ENCODE assay signal across 8 cellular contexts in genomic region chr1:32351859-32352745, GRCh38. TPM values are rescaled to one million over a fixed set of nuclear protein-coding genes. Genes with fewer than 3 reads are reported as not detected.
DNase-seq lines count a peak whose midpoint lies in the region; ATAC-seq and TF ChIP-seq lines count a peak whose summit lies in the region.

No MANE protein-coding gene starts in this region.

- TSS peak; percentile 51 for BruUV-seq in PC-9 (replicated peaks; lab: Mats Ljungman, UMichigan)

- peak overlapping the region; percentile 93 for H3K56ac ChIP-seq in mesendoderm (ENCODE audit: low read length)

- peak overlapping the region; percentile 93 for H3K4me2 ChIP-seq in PC-9
- peak overlapping the region; percentile 75 for H3K4me2 ChIP-seq in mesendoderm (ENCODE audit: low read length)

- no peaks in the 10 kb centered on the region for H3K79me2 ChIP-seq in PC-9 (ENCODE audit: low read depth)
- H3K79me2 ChIP-seq in mesendoderm (ENCODE audit: control insufficient read depth, insufficient read depth, low read length), result no peaks in the 10 kb centered on the region

- H3K79me1 ChIP-seq in mesendoderm (ENCODE audit: low read length), result no peaks in the 10 kb centered on the region

- CTCF ChIA-PET in PC-9 (lab: Charles Lee), result interaction anchor here (1.0 kb wide), 2 partner anchors 10 to 136 kb away, joined by 3 read pairs; no protein-coding TSS in a partner anchor

- H2AK5ac ChIP-seq in mesendoderm (ENCODE audit: low read length), result no peak overlapping the region

- H3K27me3 Mint-ChIP-seq in type B pancreatic cell, result no peaks in the 10 kb centered on the region

- ATAC-seq in GM18907 (IDR thresholded peaks at IDR 0.05; ENCODE audit: unreplicated experiment) (peak; percentile 9), GM21447 (IDR thresholded peaks at IDR 0.05; ENCODE audit: unreplicated experiment) (no peak)

- 0 out of 2 replicates have a peak overlapping the region, but pooled peaks have one; percentile 27 for H3K27ac ChIP-seq in PC-9
- peak overlapping the region; percentile 70 for H3K27ac ChIP-seq in effector memory CD4-positive, alpha-beta T cell (ENCODE audit: insufficient read depth, low read length, poor library complexity, severe bottlenecking)
- H3K27ac ChIP-seq in mesendoderm (ENCODE audit: low read depth, low read length), result peak overlapping the region; percentile 55

- H4K5ac ChIP-seq in mesendoderm (ENCODE audit: low read length), result no peak overlapping the region

- peak overlapping the region; percentile 63 for H3K4ac ChIP-seq in mesendoderm (ENCODE audit: low read depth, low read length)

- H3K4me1 ChIP-seq in PC-9 (replicated peaks; ENCODE audit: insufficient read depth) (peaks cover 14% of the 10 kb centered on the region; the same call in 1 of the 2 replicates), mesendoderm (ENCODE audit: control insufficient read depth, low read depth, low read length) (no peaks in the 10 kb centered on the region)
- peaks cover 32% of the 10 kb centered on the region for H3K4me1 ChIP-seq in effector memory CD4-positive, alpha-beta T cell (ENCODE audit: control insufficient read depth, insufficient read depth, low read length, poor library complexity, severe bottlenecking)

- peak overlapping the region; percentile 90 for H3K9ac ChIP-seq in mesendoderm (ENCODE audit: low read length)

- H2BK15ac ChIP-seq in mesendoderm (replicated peaks; ENCODE audit: low read depth), result no peak overlapping the region

- peak overlapping the region; percentile 51 for H3K27ac Mint-ChIP-seq in type B pancreatic cell

- H3K27me3 ChIP-seq in PC-9 (ENCODE audit: insufficient read depth, low read depth) (no peaks in the 10 kb centered on the region), mesendoderm (ENCODE audit: insufficient read depth, low read length, poor library complexity) (no peaks in the 10 kb centered on the region)
- H3K27me3 ChIP-seq in effector memory CD4-positive, alpha-beta T cell (replicated peaks; ENCODE audit: control insufficient read depth, insufficient read depth, low read length, poor library complexity, severe bottlenecking), result no peaks in the 10 kb centered on the region

- POLR2A ChIA-PET in PC-9 (lab: Charles Lee; ENCODE audit: unreplicated experiment), result interaction anchor here (0.6 to 1.4 kb wide), 3 partner anchors 16 to 651 kb away, joined by 3 to 9 read pairs (median 3); partner anchors contain the start of gene MARCKSL1

- H3K9me3 ChIP-seq in PC-9 (ENCODE audit: insufficient read depth, low read depth), result no peaks in the 10 kb centered on the region
- no peaks in the 10 kb centered on the region for H3K9me3 ChIP-seq in effector memory CD4-positive, alpha-beta T cell (ENCODE audit: control insufficient read depth, low read length)

- WGBS in mesendoderm (ENCODE audit: extremely low coverage, insufficient coverage, low lambda C conversion rate), result no CpG with 5 or more reads among the region's 30 CpGs

- intact Hi-C loops in PC-9 (cut with micrococcal nuclease; ENCODE audit: unreplicated experiment), result loop anchor here (2.0 to 5.0 kb wide), 2 partner anchors 15 to 340 kb away; partner anchors contain the start of genes KHDRBS1 and MARCKSL1

- peak overlapping the region; percentile 85 for H3K18ac ChIP-seq in mesendoderm (ENCODE audit: low read length)

- peaks cover 10% of the 10 kb centered on the region; the same call in 1 of the 2 replicates for H3F3A ChIP-seq in PC-9 (ENCODE audit: insufficient read depth, low read depth)

- no peak overlapping the region for H2BK120ac ChIP-seq in mesendoderm (ENCODE audit: low read depth, low read length)

- H4K8ac ChIP-seq in mesendoderm (ENCODE audit: low read depth, low read length), result no peak overlapping the region

- peak overlapping the region; percentile 81 for H3K4me3 Mint-ChIP-seq in type B pancreatic cell

- no peaks in the 10 kb centered on the region for H4K20me1 ChIP-seq in PC-9 (ENCODE audit: insufficient read depth)

- no peaks in the 10 kb centered on the region for H3K9me2 ChIP-seq in PC-9 (ENCODE audit: insufficient read depth)

- TF ChIP-seq CTCF in AG10803 (conservative IDR thresholded peaks at IDR 0.05; ENCODE audit: low read length) (0 out of 2 replicates have a peak, but pooled peaks have one; percentile 3), PC-9 (conservative IDR thresholded peaks at IDR 0.05) (no peak), type B pancreatic cell (conservative IDR thresholded peaks at IDR 0.05) (no peak)

- H2BK5ac ChIP-seq in mesendoderm (ENCODE audit: low read length), result no peak overlapping the region

- peak overlapping the region; percentile 96 for H2AFZ ChIP-seq in PC-9

- peak overlapping the region; percentile 97 for H3K23ac ChIP-seq in mesendoderm (ENCODE audit: low read length)

- H3K4me1 Mint-ChIP-seq in type B pancreatic cell (ENCODE audit: unreplicated experiment), result peaks cover 9% of the 10 kb centered on the region

- H3K36me3 ChIP-seq in PC-9 (ENCODE audit: low read depth) (no peaks in the 10 kb centered on the region), mesendoderm (ENCODE audit: control insufficient read depth, insufficient read depth, low read length) (no peaks in the 10 kb centered on the region)
- no peaks in the 10 kb centered on the region for H3K36me3 ChIP-seq in effector memory CD4-positive, alpha-beta T cell (ENCODE audit: control insufficient read depth, insufficient read depth, low read length)

- DNase-seq in AG10803 (ENCODE audit: low read depth) (peak; percentile 43), PC-9 (no peak), mesendoderm (peak; percentile 58), type B pancreatic cell (ENCODE audit: extremely low spot score, unreplicated experiment) (no peak), NOMO-1 (lab: John Stamatoyannopoulos, UW; ENCODE audit: unreplicated experiment in 2 of 2) (no peak)
- DNase-seq in effector memory CD4-positive, alpha-beta T cell, result no peak

- peaks cover 4% of the 10 kb centered on the region for H3K36me3 Mint-ChIP-seq in type B pancreatic cell

- H3K4me3 ChIP-seq in AG10803 (ENCODE audit: low read length) (peak overlapping the region; percentile 75), PC-9 (peak overlapping the region; percentile 74), mesendoderm (ENCODE audit: low read length) (peak overlapping the region; percentile 45)
- peak overlapping the region; percentile 71 for H3K4me3 ChIP-seq in effector memory CD4-positive, alpha-beta T cell (ENCODE audit: insufficient read depth, low read depth, low read length, poor library complexity, severe bottlenecking)

- H3K9me3 Mint-ChIP-seq in type B pancreatic cell, result no peaks in the 10 kb centered on the region

RNA-seq across cellular contexts. Expression of gene FAM229A, which starts 10.2 kb away (rescaled TPM):
- total RNA-seq in PC-9 (2021), result 11.7 and 13.1 TPM in 2 replicates
- 1.8 TPM for polyA plus RNA-seq in mesendoderm (2013, experiment 1 of 2)
- polyA plus RNA-seq in mesendoderm (2013, experiment 2 of 2), result 1.6 TPM
- total RNA-seq in type B pancreatic cell (ENCODE audit: low replicate concordance), result 4.7 and 8.7 TPM in 2 replicates

RNA-seq across cellular contexts. Expression of gene TSSK3, which starts 10.2 kb away (rescaled TPM):
- total RNA-seq in PC-9 (2021), result 3.8 and 3.9 TPM in 2 replicates
- 0.42 TPM for polyA plus RNA-seq in mesendoderm (2013, experiment 1 of 2)
- polyA plus RNA-seq in mesendoderm (2013, experiment 2 of 2), result 0.22 TPM
- total RNA-seq in type B pancreatic cell (ENCODE audit: low replicate concordance), result 2.1 and 3.8 TPM in 2 replicates

RNA-seq across cellular contexts. Expression of gene MARCKSL1, which starts 16.1 kb away (rescaled TPM):
- total RNA-seq in PC-9 (2021) (91.5 and 117 TPM in 2 replicates), type B pancreatic cell (ENCODE audit: low replicate concordance) (247 and 465 TPM in 2 replicates)
- polyA plus RNA-seq in mesendoderm (2013, experiment 1 of 2), result 698 TPM
- polyA plus RNA-seq in mesendoderm (2013, experiment 2 of 2), result 700 TPM

RNA-seq across cellular contexts. Expression of gene BSDC1, which starts 42.1 kb away (rescaled TPM):
- 74.0 and 76.2 TPM in 2 replicates for total RNA-seq in PC-9 (2021)
- 27.3 TPM for polyA plus RNA-seq in mesendoderm (2013, experiment 1 of 2)
- 27.9 TPM for polyA plus RNA-seq in mesendoderm (2013, experiment 2 of 2)
- 66.5 and 71.3 TPM in 2 replicates for total RNA-seq in type B pancreatic cell (ENCODE audit: low replicate concordance)

Comparison
In these comparisons a context has a peak if more than half of its experiments do, and no peak if none do; other contexts are left out.
1. DNase-seq: peak in AG10803 (single experiment) and mesendoderm (single experiment); none in PC-9 (0 of 2), effector memory CD4-positive, alpha-beta T cell (0 of 3), type B pancreatic cell (single experiment) and NOMO-1 (0 of 2).
2. Peak in every context shown above with its lines, with median percentiles within 50 percentile points of each other: H3K4me3 ChIP-seq and H3K27ac ChIP-seq.